Comparison of ENCODE assay signal across 8 cellular contexts in the genomic region with DNA sequence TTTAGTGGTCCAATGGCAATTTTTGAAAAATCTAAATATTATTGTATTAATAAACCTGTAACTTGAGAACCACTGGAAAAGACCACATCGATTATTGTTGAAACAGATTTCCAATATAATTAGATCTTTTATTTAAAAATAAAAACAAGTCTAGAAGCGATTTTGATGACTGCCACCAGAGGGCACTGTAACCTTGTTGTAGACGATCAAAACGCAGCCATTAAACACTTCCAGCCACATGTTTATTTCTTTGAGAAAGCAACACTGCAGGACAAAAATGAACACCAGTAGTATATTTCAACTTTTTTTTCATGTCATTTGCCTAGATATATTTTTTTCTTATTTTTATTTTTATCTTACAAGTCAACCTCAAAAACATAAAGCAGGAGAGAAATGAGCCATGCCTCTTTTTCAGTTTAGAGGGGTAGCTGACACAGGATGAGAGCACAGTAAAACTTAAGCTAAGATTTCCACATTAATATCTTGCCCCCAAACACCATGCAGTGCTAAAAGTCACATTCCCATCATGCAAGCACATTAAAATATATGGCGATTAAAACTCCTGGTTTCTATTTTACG.
DNase-seq lines count a peak whose midpoint lies in the region; ATAC-seq and TF ChIP-seq lines count a peak whose summit lies in the region.

No MANE protein-coding gene starts in this region.

- no peak overlapping the region for H2AFZ ChIP-seq in smooth muscle cell (ENCODE audit: low read depth)

- no peaks in the 10 kb centered on the region for H4K20me1 ChIP-seq in smooth muscle cell (ENCODE audit: low read depth)

- peaks cover 17% of the 10 kb centered on the region for H3K27me3 Mint-ChIP-seq in stimulated activated memory B cell treated with anti-CD40 and anti-IgM and Interleukin-4, amounts not matched to agents 10 μg/mL and 1 μg/mL and 100 μg/mL, for 72 hours

- H3K4me1 Mint-ChIP-seq in stimulated activated memory B cell treated with anti-CD40 and anti-IgM and Interleukin-4, amounts not matched to agents 10 μg/mL and 1 μg/mL and 100 μg/mL, for 72 hours = peaks cover 26% of the 10 kb centered on the region

- H3F3A ChIP-seq in smooth muscle cell (ENCODE audit: low read depth) = no peaks in the 10 kb centered on the region

- no peak overlapping the region for H3K9ac ChIP-seq in smooth muscle cell (ENCODE audit: low read depth)

- H3K9me3 ChIP-seq in RWPE2 (ENCODE audit: severe bottlenecking) = no peaks in the 10 kb centered on the region
- H3K9me3 ChIP-seq in smooth muscle cell (replicated peaks; ENCODE audit: low read depth) = no peaks in the 10 kb centered on the region

- no peak overlapping the region for H3K27ac Mint-ChIP-seq in stimulated activated memory B cell treated with anti-CD40 and anti-IgM and Interleukin-4, amounts not matched to agents 10 μg/mL and 1 μg/mL and 100 μg/mL, for 72 hours

- no peak overlapping the region for H3K4me3 Mint-ChIP-seq in stimulated activated memory B cell treated with anti-CD40 and anti-IgM and Interleukin-4, amounts not matched to agents 10 μg/mL and 1 μg/mL and 100 μg/mL, for 72 hours

- H3K4me2 ChIP-seq in smooth muscle cell = no peak overlapping the region

- no peaks in the 10 kb centered on the region for H3K4me1 ChIP-seq in RWPE2 (ENCODE audit: insufficient read depth, poor library complexity, severe bottlenecking)
- H3K4me1 ChIP-seq in smooth muscle cell (ENCODE audit: low read depth) = peaks cover 5% of the 10 kb centered on the region

- H3K36me3 ChIP-seq in RWPE2 (ENCODE audit: low read depth) (no peaks in the 10 kb centered on the region), smooth muscle cell (ENCODE audit: low read depth) (no peaks in the 10 kb centered on the region)

- TF ChIP-seq CTCF in LNCAP (IDR thresholded peaks at IDR 0.05) (peak; percentile 66), RWPE2 (IDR thresholded peaks at IDR 0.05; ENCODE audit: poor library complexity, severe bottlenecking) (peak; percentile 83), smooth muscle cell (IDR thresholded peaks at IDR 0.05; ENCODE audit: borderline replicate concordance, insufficient read depth, poor library complexity, severe bottlenecking) (peak; percentile 89)

- no peaks in the 10 kb centered on the region for H3K9me3 Mint-ChIP-seq in stimulated activated memory B cell treated with anti-CD40 and anti-IgM and Interleukin-4, amounts not matched to agents 10 μg/mL and 1 μg/mL and 100 μg/mL, for 72 hours

- H3K79me2 ChIP-seq in smooth muscle cell (ENCODE audit: low read depth) = no peaks in the 10 kb centered on the region

- ATAC-seq in RWPE2 (ENCODE audit: low read depth) (no peak), GM21423 (IDR thresholded peaks at IDR 0.05; ENCODE audit: unreplicated experiment) (no peak)
- no peak for ATAC-seq in stimulated activated memory B cell treated with anti-CD40 and anti-IgM and Interleukin-4, amounts not matched to agents 10 μg/mL and 1 μg/mL and 100 μg/mL, for 72 hours

- H3K4me3 ChIP-seq in RWPE2 (ENCODE audit: severe bottlenecking) = no peak overlapping the region
- no peak overlapping the region for H3K4me3 ChIP-seq in smooth muscle cell

- DNase-seq in DMS53 (lab: John Stamatoyannopoulos, UW) = peak; percentile 73
- DNase-seq in RWPE2 (ENCODE audit: low spot score) = no peak
- peak; percentile 48 for DNase-seq in activated gamma-delta T cell treated with anti-CD3 and anti-CD28 coated beads, Interleukin-2, amount 50 U/mL, for 16 hours (ENCODE audit: low read depth)
- peak; percentile 67 for DNase-seq in glomerular visceral epithelial cell (ENCODE audit: extremely low spot score)
- no peak for DNase-seq in smooth muscle cell (lab: John Stamatoyannopoulos, UW; ENCODE audit: unreplicated experiment)

- H3K27ac ChIP-seq in RWPE2 (ENCODE audit: poor library complexity, severe bottlenecking) = no peak overlapping the region
- H3K27ac ChIP-seq in smooth muscle cell (ENCODE audit: low read depth) = no peak overlapping the region

- no peaks in the 10 kb centered on the region for H3K36me3 Mint-ChIP-seq in stimulated activated memory B cell treated with anti-CD40 and anti-IgM and Interleukin-4, amounts not matched to agents 10 μg/mL and 1 μg/mL and 100 μg/mL, for 72 hours

- H3K27me3 ChIP-seq in RWPE2 (ENCODE audit: insufficient read depth, poor library complexity, severe bottlenecking) (no peaks in the 10 kb centered on the region), smooth muscle cell (ENCODE audit: low read depth) (no peaks in the 10 kb centered on the region)

- 43% methylated on average over 6 of the region's 6 CpGs for WGBS in smooth muscle cell (ENCODE audit: low lambda C conversion rate)

Comparison
In these comparisons a context has a peak if more than half of its experiments do, and no peak if none do; other contexts are left out.
1. DNase-seq: peak in DMS53 (single experiment), activated gamma-delta T cell treated with anti-CD3 and anti-CD28 coated beads, Interleukin-2, amount 50 U/mL, for 16 hours (single experiment) and glomerular visceral epithelial cell (single experiment); none in RWPE2 (single experiment) and smooth muscle cell (single experiment).
2. Peak in every context shown above with its lines, with median percentiles within 50 percentile points of each other: CTCF ChIP-seq.